1 cellular context compared by ENCODE assay signal in the genomic region with DNA sequence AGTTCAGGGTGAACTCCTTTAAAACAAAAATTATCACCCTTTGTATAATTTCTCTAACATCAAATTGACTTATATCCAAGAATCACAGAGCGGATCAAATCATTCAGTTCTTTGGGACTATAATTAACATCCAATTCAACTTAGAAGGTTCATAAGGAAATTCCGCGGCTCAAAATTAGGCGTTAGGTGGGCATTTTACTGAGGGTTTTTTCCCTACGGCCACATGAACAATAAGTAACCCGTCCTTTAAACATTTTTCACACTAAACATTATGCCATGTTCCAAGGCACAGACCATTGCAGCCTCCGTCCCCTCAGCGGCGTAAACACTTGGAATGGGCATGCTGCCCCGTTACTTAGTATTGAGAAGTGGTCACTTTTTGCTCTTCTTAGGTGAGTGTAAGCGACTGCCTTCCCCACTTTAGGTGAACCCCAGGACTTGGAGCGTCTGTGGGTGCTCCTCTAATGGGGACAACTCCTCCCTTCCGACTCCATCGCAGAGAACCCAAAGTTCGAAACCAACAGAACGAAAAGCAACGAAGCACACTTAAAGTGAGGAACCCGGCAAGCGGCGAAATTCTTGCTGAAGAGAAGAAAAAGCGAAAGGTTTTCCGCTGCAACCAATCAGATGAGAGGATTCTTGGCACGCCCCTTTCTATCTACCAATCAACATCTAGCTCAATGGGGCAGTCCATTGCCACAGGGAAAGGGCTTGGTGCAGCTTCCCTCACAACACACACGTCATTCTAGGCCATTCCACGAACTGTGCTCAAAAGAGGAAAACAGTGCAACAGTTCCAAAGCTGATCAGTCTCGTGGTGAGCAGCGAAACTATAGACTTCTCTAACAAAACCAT.
TF ChIP-seq lines count a peak whose summit lies in the region.

No MANE protein-coding gene starts in this region.

TF ChIP-seq in GM23338, 12 proteins besides CTCF, POLR2A, EP300 and RAD21 (continued from another document):
- no peak for TF ChIP-seq ZNF331 (CRISPR knock-in tag; IDR thresholded peaks at IDR 0.05; ENCODE audit: low read depth)
- no peak for TF ChIP-seq EZH2 (IDR thresholded peaks at IDR 0.05; ENCODE audit: low read depth, unreplicated experiment)
- TF ChIP-seq NANOG (IDR thresholded peaks at IDR 0.05; ENCODE audit: borderline replicate concordance), result no peak
- TF ChIP-seq CREB1 (CRISPR knock-in tag; IDR thresholded peaks at IDR 0.05; ENCODE audit: low read depth), result peak; percentile 61
- no peak for TF ChIP-seq JUNB (IDR thresholded peaks at IDR 0.05; ENCODE audit: unreplicated experiment)
- no peak for TF ChIP-seq STAT1 (IDR thresholded peaks at IDR 0.05; ENCODE audit: unreplicated experiment)
- TF ChIP-seq EZH2phosphoT487 (IDR thresholded peaks at IDR 0.05; ENCODE audit: unreplicated experiment), result no peak
- peak; percentile 95 for TF ChIP-seq POLR2AphosphoS5 (IDR thresholded peaks at IDR 0.05; ENCODE audit: low read depth)
